ENCODE assay signal across 8 cellular contexts in the genomic region with DNA sequence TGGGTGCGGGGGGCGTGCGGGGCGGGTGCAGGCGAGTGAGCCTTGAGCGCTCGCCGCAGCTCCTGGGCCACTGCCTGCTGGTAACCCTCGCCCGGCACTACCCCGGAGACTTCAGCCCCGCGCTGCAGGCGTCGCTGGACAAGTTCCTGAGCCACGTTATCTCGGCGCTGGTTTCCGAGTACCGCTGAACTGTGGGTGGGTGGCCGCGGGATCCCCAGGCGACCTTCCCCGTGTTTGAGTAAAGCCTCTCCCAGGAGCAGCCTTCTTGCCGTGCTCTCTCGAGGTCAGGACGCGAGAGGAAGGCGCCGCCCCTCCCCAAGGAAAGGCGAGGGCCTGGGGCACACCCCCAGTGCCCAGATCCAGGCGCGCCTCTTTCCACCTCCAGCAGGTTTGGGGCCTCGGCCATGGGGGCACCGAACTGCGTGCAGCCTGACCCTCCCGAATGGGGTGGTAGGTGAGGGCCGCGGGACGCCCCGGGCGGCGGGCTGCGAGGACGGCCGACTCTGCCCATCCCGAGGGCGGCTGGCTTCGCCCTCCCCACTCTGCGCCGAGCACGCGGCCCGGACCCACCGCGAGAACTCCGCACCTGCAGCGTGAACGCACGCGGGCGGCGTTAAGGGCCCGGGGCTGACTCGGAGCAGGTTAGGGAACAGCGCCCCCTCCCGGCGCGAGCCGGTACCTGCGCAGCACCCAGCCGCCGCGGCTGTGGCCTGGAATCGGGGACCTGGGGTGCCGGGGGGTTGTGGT. TPM values are rescaled to one million over a fixed set of nuclear protein-coding genes. Genes with fewer than 3 reads are reported as not detected.
A peak's percentile ranks its signal among the peaks of the same experiment; 100 is the strongest.
DNase-seq lines count a peak whose midpoint lies in the region; ATAC-seq and TF ChIP-seq lines count a peak whose summit lies in the region.

No MANE protein-coding gene starts in this region.

- H3K27me3 ChIP-seq in Karpas-422 (ENCODE audit: low read length) = no peaks in the 10 kb centered on the region
- peaks cover 30% of the 10 kb centered on the region for H3K27me3 ChIP-seq in RWPE2 (ENCODE audit: insufficient read depth, poor library complexity, severe bottlenecking)
- peaks cover 12 to 35% (median 27%) of the 10 kb centered on the region in 3 experiments for H3K27me3 ChIP-seq in neuronal stem cell (ENCODE audit: control insufficient read depth in 3 of 3, insufficient read depth in 3 of 3, low read depth in 1 of 3, low read length in 3 of 3)
- peaks cover 18 to 32% (median 25%) of the 10 kb centered on the region in 5 donors for H3K27me3 ChIP-seq in subcutaneous abdominal adipose tissue (ENCODE audit: control insufficient read depth in 5 of 5, insufficient read depth in 4 of 5, low read length in 5 of 5)

- H2AFZ ChIP-seq in Karpas-422 (ENCODE audit: low read length) = no peak overlapping the region
- H2AFZ ChIP-seq in neuronal stem cell (ENCODE audit: low read length) = peak overlapping the region; percentile 89

- H2BK120ac ChIP-seq in neuronal stem cell (ENCODE audit: low read depth, low read length) = no peak overlapping the region

- H2BK5ac ChIP-seq in neuronal stem cell (ENCODE audit: low read length) = no peak overlapping the region

- WGBS in neuronal stem cell (ENCODE audit: extremely low coverage in 2 of 2, insufficient read length in 2 of 2, insufficient replicate concordance in 1 of 2), 2 donors = no CpG with 5 or more reads among the region's 76 CpGs

- H3K79me2 ChIP-seq in Karpas-422 (ENCODE audit: low read length) = no peaks in the 10 kb centered on the region

- H3K4me2 ChIP-seq in Karpas-422 (ENCODE audit: low read depth, low read length, poor library complexity, severe bottlenecking) (no peak overlapping the region), neuronal stem cell (ENCODE audit: insufficient read depth, low read length, poor library complexity, severe bottlenecking) (peak overlapping the region; percentile 86)

- H3K9me2 ChIP-seq in Karpas-422 (replicated peaks; ENCODE audit: insufficient read depth, low read length) = no peaks in the 10 kb centered on the region

- H3K9me3 ChIP-seq in Karpas-422 (ENCODE audit: low read length) (no peaks in the 10 kb centered on the region), RWPE2 (ENCODE audit: severe bottlenecking) (no peaks in the 10 kb centered on the region), neuronal stem cell (replicated peaks in 1 of 2; ENCODE audit: control insufficient read depth in 2 of 2, insufficient read depth in 1 of 2, low read depth in 1 of 2, low read length in 2 of 2) (peaks cover 0 to 3% of the 10 kb centered on the region in 2 donors), subcutaneous abdominal adipose tissue (ENCODE audit: control insufficient read depth in 5 of 5, low read length in 5 of 5) (no peaks in the 10 kb centered on the region)

- DNase-seq in GM10248 (ENCODE audit: extremely low spot score) (peak; percentile 93), Karpas-422 (peak; percentile 93), RWPE2 (ENCODE audit: low spot score) (no peak), fibroblast of villous mesenchyme (ENCODE audit: low read depth) (peak; percentile 64), neuronal stem cell (ENCODE audit: low spot score) (peak; percentile 80)
- peak; percentile 75 for DNase-seq in activated effector memory CD4-positive, alpha-beta T cell treated with Interleukin-2 at 50 U/mL for 16 hours

- H3K4me3 ChIP-seq in Karpas-422 (ENCODE audit: low read length) = no peak overlapping the region
- peak overlapping the region; percentile 8 for H3K4me3 ChIP-seq in RWPE2 (ENCODE audit: severe bottlenecking)
- peak overlapping the region; percentile 50 for H3K4me3 ChIP-seq in fibroblast of villous mesenchyme (ENCODE audit: low read depth, low read length)
- peak overlapping the region; percentile 49 to 71 for H3K4me3 ChIP-seq in neuronal stem cell (ENCODE audit: low read length in 2 of 2)
- H3K4me3 ChIP-seq in subcutaneous abdominal adipose tissue (ENCODE audit: low read depth in 1 of 5, low read length in 5 of 5) = peak overlapping the region in 3 of 5 donors; percentile 34 to 62 (median 40)

- peak overlapping the region; percentile 63 for H2AK5ac ChIP-seq in neuronal stem cell (ENCODE audit: low read depth, low read length)

- H3K14ac ChIP-seq in neuronal stem cell (ENCODE audit: low read length) = no peak overlapping the region

- H3K23ac ChIP-seq in neuronal stem cell (ENCODE audit: low read depth, low read length, poor library complexity) = peak overlapping the region; percentile 94

- ATAC-seq in RWPE2 (ENCODE audit: low read depth) (peak; percentile 61), GM18517 (IDR thresholded peaks at IDR 0.05; ENCODE audit: unreplicated experiment) (no peak)

- H3K4me1 ChIP-seq in Karpas-422 (ENCODE audit: low read length) (peaks cover 2% of the 10 kb centered on the region; the same call in 1 of the 2 replicates), RWPE2 (ENCODE audit: insufficient read depth, poor library complexity, severe bottlenecking) (no peaks in the 10 kb centered on the region), neuronal stem cell (ENCODE audit: control insufficient read depth in 2 of 2, insufficient read depth in 1 of 2, low read depth in 1 of 2, low read length in 2 of 2) (peaks cover 0 to 11% of the 10 kb centered on the region in 2 donors), subcutaneous abdominal adipose tissue (ENCODE audit: control insufficient read depth in 5 of 5, insufficient read depth in 5 of 5, low read length in 5 of 5) (peaks cover 0 to 21% (median 13%) of the 10 kb centered on the region in 5 donors)

- H4K8ac ChIP-seq in neuronal stem cell (ENCODE audit: low read depth, low read length) = no peak overlapping the region

- peak overlapping the region; percentile 90 for H3K18ac ChIP-seq in neuronal stem cell (ENCODE audit: low read length)

- no peaks in the 10 kb centered on the region for H3K36me3 ChIP-seq in Karpas-422 (ENCODE audit: insufficient read depth, low read length)
- no peaks in the 10 kb centered on the region for H3K36me3 ChIP-seq in RWPE2 (ENCODE audit: low read depth)
- H3K36me3 ChIP-seq in neuronal stem cell (replicated peaks in 1 of 2; ENCODE audit: control insufficient read depth in 2 of 2, insufficient read depth in 2 of 2, low read length in 2 of 2) = peaks cover 14 to 19% of the 10 kb centered on the region in 2 donors
- peaks cover 0 to 10% (median 4%) of the 10 kb centered on the region in 5 donors for H3K36me3 ChIP-seq in subcutaneous abdominal adipose tissue (ENCODE audit: control insufficient read depth in 5 of 5, insufficient read depth in 5 of 5, low read length in 5 of 5)

- H3K27ac ChIP-seq in Karpas-422 (ENCODE audit: low read length) = no peak overlapping the region
- H3K27ac ChIP-seq in RWPE2 (ENCODE audit: poor library complexity, severe bottlenecking) = no peak overlapping the region
- no peak overlapping the region for H3K27ac ChIP-seq in neuronal stem cell (replicated peaks; ENCODE audit: low read length)
- H3K27ac ChIP-seq in subcutaneous abdominal adipose tissue (ENCODE audit: low read depth, low read length) = no peak overlapping the region

- no peak overlapping the region for H3K9ac ChIP-seq in Karpas-422 (ENCODE audit: low read length)
- H3K9ac ChIP-seq in neuronal stem cell (ENCODE audit: low read depth, low read length, poor library complexity) = peak overlapping the region; percentile 90
- no peak overlapping the region for H3K9ac ChIP-seq in subcutaneous abdominal adipose tissue (ENCODE audit: low read length in 5 of 5)

- POLR2A ChIA-PET in GM10248 (lab: Yijun Ruan, JAX) = no interaction called here

- TF ChIP-seq CTCF in GM10248 (IDR thresholded peaks at IDR 0.05; ENCODE audit: control extremely low read depth, extremely low read depth, low read depth, missing control alignments) (peak; percentile 98), RWPE2 (IDR thresholded peaks at IDR 0.05; ENCODE audit: poor library complexity, severe bottlenecking) (peak; percentile 94), fibroblast of villous mesenchyme (IDR thresholded peaks at IDR 0.05; ENCODE audit: insufficient read depth, low read depth, low read length) (peak; percentile 96)

- CTCF ChIA-PET in GM10248 (lab: Yijun Ruan, JAX) = interaction anchor here (0.7 to 3.7 kb wide), 30 partner anchors 10 to 201 kb away, joined by 3 to 34 read pairs (median 4); a partner anchor contains a TSS

- no peak overlapping the region for H3K4ac ChIP-seq in neuronal stem cell (ENCODE audit: low read length)

- no peak overlapping the region for H2BK12ac ChIP-seq in neuronal stem cell (ENCODE audit: low read length)

- no peak overlapping the region for H4K91ac ChIP-seq in neuronal stem cell (ENCODE audit: low read depth, low read length, poor library complexity)

- peaks cover 5% of the 10 kb centered on the region; the same call in 1 of the 2 replicates for H4K20me1 ChIP-seq in Karpas-422 (ENCODE audit: insufficient read depth, low read depth, low read length)

- H3K79me1 ChIP-seq in neuronal stem cell (ENCODE audit: low read depth, low read length) = no peaks in the 10 kb centered on the region

- no peak overlapping the region for H2BK15ac ChIP-seq in neuronal stem cell (ENCODE audit: low read length)

RNA-seq across cellular contexts. Expression of a gene that starts 0.8 kb away (rescaled TPM):
- not detected in 2 replicates for total RNA-seq in Karpas-422 (2014; rRNA removed; shearing (Covaris generic); ENCODE audit: low replicate concordance)
- total RNA-seq in fibroblast of villous mesenchyme = not detected in 2 replicates
- 8.2 TPM for polyA plus RNA-seq in neuronal stem cell (2013, experiment 1 of 2)
- 7.2 TPM for polyA plus RNA-seq in neuronal stem cell (2013, experiment 2 of 2)

RNA-seq across cellular contexts. Expression of a gene that starts 4.6 kb away (rescaled TPM):
- total RNA-seq in Karpas-422 (2014; rRNA removed; shearing (Covaris generic); ENCODE audit: low replicate concordance) = not detected in 2 replicates
- not detected in 2 replicates for total RNA-seq in fibroblast of villous mesenchyme
- not detected for polyA plus RNA-seq in neuronal stem cell (2013, experiment 1 of 2)
- not detected for polyA plus RNA-seq in neuronal stem cell (2013, experiment 2 of 2)

RNA-seq across cellular contexts. Expression of a gene that starts 8.4 kb away (rescaled TPM):
- total RNA-seq in Karpas-422 (2014; rRNA removed; shearing (Covaris generic); ENCODE audit: low replicate concordance) = not detected in 2 replicates
- not detected in 2 replicates for total RNA-seq in fibroblast of villous mesenchyme
- polyA plus RNA-seq in neuronal stem cell (2013, experiment 1 of 2) = not detected
- not detected for polyA plus RNA-seq in neuronal stem cell (2013, experiment 2 of 2)

RNA-seq across cellular contexts. Expression of a gene that starts 15.3 kb away (rescaled TPM):
- total RNA-seq in Karpas-422 (2014; rRNA removed; shearing (Covaris generic); ENCODE audit: low replicate concordance) = not detected in 2 replicates
- not detected in 2 replicates for total RNA-seq in fibroblast of villous mesenchyme
- not detected for polyA plus RNA-seq in neuronal stem cell (2013, experiment 1 of 2)
- polyA plus RNA-seq in neuronal stem cell (2013, experiment 2 of 2) = not detected

RNA-seq across cellular contexts. Expression of a gene that starts 28.6 kb away (rescaled TPM):
- not detected in 2 replicates for total RNA-seq in Karpas-422 (2014; rRNA removed; shearing (Covaris generic); ENCODE audit: low replicate concordance)
- total RNA-seq in fibroblast of villous mesenchyme = not detected in 2 replicates
- polyA plus RNA-seq in neuronal stem cell (2013, experiment 1 of 2) = 0.21 TPM
- 0.32 TPM for polyA plus RNA-seq in neuronal stem cell (2013, experiment 2 of 2)
